ENCODE assay signal across 27 cellular contexts in the genomic region with DNA sequence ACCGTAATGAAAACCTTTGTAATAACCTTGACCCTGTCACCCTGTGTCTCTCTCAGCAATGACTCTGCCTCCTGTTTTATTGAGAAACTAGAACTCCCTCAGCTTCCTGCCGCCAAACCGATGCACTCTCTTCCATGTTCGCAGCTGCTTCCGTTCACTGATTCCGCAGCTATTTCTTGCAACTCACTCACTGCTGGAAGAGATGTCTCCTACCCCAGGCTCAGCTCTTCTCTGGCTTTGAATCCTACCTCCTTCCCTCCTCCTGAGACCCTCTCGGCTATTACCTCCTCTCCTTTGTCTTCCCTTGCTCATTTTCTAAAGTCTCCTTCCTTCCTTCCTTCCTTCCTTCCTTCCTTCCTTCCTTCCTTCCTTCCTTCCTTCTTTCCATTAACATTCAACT.
"Had no signal": no experiment of that assay in that cellular context is flagged by ENCODE, and none has a peak within 500 bp of the region (broad histone marks: within the 10 kb centered on the region; RNA-seq: fewer than 3 reads in every experiment).

No MANE protein-coding gene starts in this region.

- H3K4me1 Mint-ChIP-seq: activated CD4-positive, alpha-beta T cell treated with anti-CD3 and anti-CD28 coated beads for 36 hours; activated CD4-positive, alpha-beta T cell treated with anti-CD3 and anti-CD28 coated beads, Interleukin-2, amount 10 ng/mL, durations not matched to agents 24 days and 14 days; activated CD8-positive, alpha-beta memory T cell treated with anti-CD3 and anti-CD28 coated beads, Interleukin-2, amount 10 ng/mL, durations not matched to agents 7 days and 5 days; activated naive CD4-positive, alpha-beta T cell treated with anti-CD3 and anti-CD28 coated beads, Interleukin-2, amount 10 ng/mL, durations not matched to agents 7 days and 5 days; central memory CD8-positive, alpha-beta T cell; T-helper 17 cell had no signal

- H3K27ac Mint-ChIP-seq: activated CD4-positive, alpha-beta memory T cell treated with anti-CD3 and anti-CD28 coated beads for 36 hours; activated CD4-positive, alpha-beta T cell treated with anti-CD3 and anti-CD28 coated beads for 36 hours; activated CD4-positive, alpha-beta T cell treated with anti-CD3 and anti-CD28 coated beads, Interleukin-2, amount 10 ng/mL, durations not matched to agents 24 days and 14 days; activated CD8-positive, alpha-beta memory T cell treated with anti-CD3 and anti-CD28 coated beads, Interleukin-2, amount 10 ng/mL, durations not matched to agents 7 days and 5 days; activated CD8-positive, alpha-beta T cell treated with anti-CD3 and anti-CD28 coated beads, Interleukin-2, amount 10 ng/mL, durations not matched to agents 7 days and 5 days; activated naive CD4-positive, alpha-beta T cell treated with anti-CD3 and anti-CD28 coated beads, Interleukin-2, amount 10 ng/mL, durations not matched to agents 7 days and 5 days; activated naive CD8-positive, alpha-beta T cell; activated T-helper 1 cell treated with anti-CD3 and anti-CD28 coated beads, Interleukin-12 subunit alpha, Interleukin-12 subunit beta, Interleukin-2, Interleukin-4 antibody, amounts not matched to agents 30 ng/mL and 10 ng/mL and 1 ng/mL, durations not matched to agents 14 hours and 24 hours and 36 hours; dendritic cell treated with granulocyte-macrophage colony-stimulating factor and Interleukin-4, amounts not matched to agents 40 ng/mL and 50 ng/mL, for 4 days; endodermal cell; T-helper 17 cell had no signal

- H3K9me3 Mint-ChIP-seq: activated CD4-positive, alpha-beta memory T cell treated with anti-CD3 and anti-CD28 coated beads for 36 hours; activated CD4-positive, alpha-beta T cell treated with anti-CD3 and anti-CD28 coated beads, Interleukin-2, amount 10 ng/mL, durations not matched to agents 24 days and 14 days; activated naive CD4-positive, alpha-beta T cell treated with anti-CD3 and anti-CD28 coated beads, Interleukin-2, amount 10 ng/mL, durations not matched to agents 7 days and 5 days; activated T-helper 1 cell treated with anti-CD3 and anti-CD28 coated beads, Interleukin-12 subunit alpha, Interleukin-12 subunit beta, Interleukin-2, Interleukin-4 antibody, amounts not matched to agents 30 ng/mL and 10 ng/mL and 1 ng/mL, durations not matched to agents 14 hours and 24 hours and 36 hours; central memory CD8-positive, alpha-beta T cell; dendritic cell treated with granulocyte-macrophage colony-stimulating factor and Interleukin-4, amounts not matched to agents 40 ng/mL and 50 ng/mL, for 4 days; endodermal cell had no signal

- H3K36me3 Mint-ChIP-seq: activated CD4-positive, alpha-beta memory T cell treated with anti-CD3 and anti-CD28 coated beads for 36 hours; activated CD8-positive, alpha-beta memory T cell treated with anti-CD3 and anti-CD28 coated beads, Interleukin-2, amount 10 ng/mL, durations not matched to agents 7 days and 5 days; activated naive CD4-positive, alpha-beta T cell treated with anti-CD3 and anti-CD28 coated beads, Interleukin-2, amount 10 ng/mL, durations not matched to agents 7 days and 5 days; activated naive CD8-positive, alpha-beta T cell had no signal

- DNase-seq: activated CD4-positive, alpha-beta memory T cell treated with anti-CD3 and anti-CD28 coated beads for 36 hours; activated CD4-positive, alpha-beta T cell treated with anti-CD3 and anti-CD28 coated beads for 36 hours; activated CD4-positive, alpha-beta T cell treated with anti-CD3 and anti-CD28 coated beads, Interleukin-2, amount 10 ng/mL, durations not matched to agents 24 days and 14 days; activated CD4-positive, CD25-positive, alpha-beta regulatory T cell; activated CD4-positive, CD25-positive, alpha-beta regulatory T cell treated with anti-CD3 and anti-CD28 coated beads, Interleukin-2, amount 50 U/mL, for 72 hours; activated CD8-positive, alpha-beta memory T cell treated with anti-CD3 and anti-CD28 coated beads, Interleukin-2, amount 10 ng/mL, durations not matched to agents 7 days and 5 days; activated CD8-positive, alpha-beta memory T cell treated with anti-CD3 and anti-CD28 coated beads, Interleukin-2, amount 50 U/mL, for 4 hours; activated CD8-positive, alpha-beta T cell treated with anti-CD3 and anti-CD28 coated beads, Interleukin-2, amount 10 ng/mL, durations not matched to agents 7 days and 5 days; activated gamma-delta T cell; activated naive CD4-positive, alpha-beta T cell; activated naive CD4-positive, alpha-beta T cell treated with anti-CD3 and anti-CD28 coated beads, Interleukin-2, amount 10 ng/mL, durations not matched to agents 7 days and 5 days; activated T-cell treated with anti-CD3 and anti-CD28 coated beads, Interleukin-2, amount 50 U/mL, for 1 hour; activated T-cell treated with anti-CD3 and anti-CD28 coated beads, Interleukin-2, amount 50 U/mL, for 48 hours; amniotic stem cell; anterior cingulate cortex; brain microvascular endothelial cell; dorsolateral prefrontal cortex; effector memory CD4-positive, alpha-beta T cell; endodermal cell; foreskin fibroblast; head of caudate nucleus; T-helper 17 cell had no signal

- ATAC-seq: activated CD4-positive, alpha-beta T cell treated with anti-CD3 and anti-CD28 coated beads for 36 hours; activated CD8-positive, alpha-beta memory T cell treated with anti-CD3 and anti-CD28 coated beads, Interleukin-2, amount 10 ng/mL, durations not matched to agents 7 days and 5 days; activated CD8-positive, alpha-beta T cell treated with anti-CD3 and anti-CD28 coated beads, Interleukin-2, amount 10 ng/mL, durations not matched to agents 7 days and 5 days; esophagus mucosa; T-helper 17 cell had no signal

- H3K4me3 Mint-ChIP-seq: activated CD4-positive, alpha-beta memory T cell treated with anti-CD3 and anti-CD28 coated beads for 36 hours; activated CD4-positive, alpha-beta T cell treated with anti-CD3 and anti-CD28 coated beads for 36 hours; activated CD4-positive, alpha-beta T cell treated with anti-CD3 and anti-CD28 coated beads, Interleukin-2, amount 10 ng/mL, durations not matched to agents 24 days and 14 days; activated CD8-positive, alpha-beta memory T cell treated with anti-CD3 and anti-CD28 coated beads, Interleukin-2, amount 10 ng/mL, durations not matched to agents 7 days and 5 days; activated CD8-positive, alpha-beta T cell treated with anti-CD3 and anti-CD28 coated beads, Interleukin-2, amount 10 ng/mL, durations not matched to agents 7 days and 5 days; activated naive CD4-positive, alpha-beta T cell treated with anti-CD3 and anti-CD28 coated beads, Interleukin-2, amount 10 ng/mL, durations not matched to agents 7 days and 5 days; activated naive CD8-positive, alpha-beta T cell; activated T-helper 1 cell treated with anti-CD3 and anti-CD28 coated beads, Interleukin-12 subunit alpha, Interleukin-12 subunit beta, Interleukin-2, Interleukin-4 antibody, amounts not matched to agents 30 ng/mL and 10 ng/mL and 1 ng/mL, durations not matched to agents 14 hours and 24 hours and 36 hours; central memory CD8-positive, alpha-beta T cell; dendritic cell treated with granulocyte-macrophage colony-stimulating factor and Interleukin-4, amounts not matched to agents 40 ng/mL and 50 ng/mL, for 4 days; endodermal cell had no signal
